In genomic region chr21:44724166-44724565, GRCh38 we compare ENCODE assay signal across 18 cellular contexts. TPM values are rescaled to one million over a fixed set of nuclear protein-coding genes. Genes with fewer than 3 reads are reported as not detected.
DNase-seq lines count a peak whose midpoint lies in the region; ATAC-seq and TF ChIP-seq lines count a peak whose summit lies in the region.
"Had no signal": no experiment of that assay in that cellular context is flagged by ENCODE, and none has a peak within 500 bp of the region (broad histone marks: within the 10 kb centered on the region; RNA-seq: fewer than 3 reads in every experiment).

No MANE protein-coding gene starts in this region.

- H3K4me3 ChIP-seq in trophoblast cell (ENCODE audit: low read depth, low read length) = peak overlapping the region; percentile 47
- H3K4me3 ChIP-seq: GM12878 had no signal

- no peaks in the 10 kb centered on the region for H3K9me3 Mint-ChIP-seq in activated CD4-positive, alpha-beta T cell treated with anti-CD3 and anti-CD28 coated beads, Interleukin-2, amount 10 ng/mL, durations not matched to agents 7 days and 5 days
- H3K9me3 Mint-ChIP-seq in CD4-positive, alpha-beta T cell = no peaks in the 10 kb centered on the region
- H3K9me3 Mint-ChIP-seq in endothelial cell (ENCODE audit: unreplicated experiment) = no peaks in the 10 kb centered on the region

- no peaks in the 10 kb centered on the region for H3K79me2 ChIP-seq in trophoblast cell (ENCODE audit: control insufficient read depth, insufficient read depth, low read length, poor library complexity)

- H3K18ac ChIP-seq in trophoblast cell (ENCODE audit: low read length) = no peak overlapping the region

- no peak overlapping the region for H3K14ac ChIP-seq in trophoblast cell (ENCODE audit: low read length)

- no peak for DNase-seq in activated CD4-positive, alpha-beta T cell treated with anti-CD3 and anti-CD28 coated beads, Interleukin-2, amount 10 ng/mL, durations not matched to agents 7 days and 5 days
- no peak for DNase-seq in activated CD4-positive, alpha-beta T cell treated with anti-CD3 and anti-CD28 coated beads, Interleukin-2, amount 50 U/mL, for 4 hours
- DNase-seq in CD4-positive, alpha-beta T cell = no peak
- DNase-seq in endothelial cell (ENCODE audit: low spot score) (no peak), trophoblast cell (no peak), NCI-H1048 (lab: John Stamatoyannopoulos, UW) (no peak), NOMO-1 (lab: John Stamatoyannopoulos, UW; ENCODE audit: unreplicated experiment in 2 of 2) (no peak)
- no peak for DNase-seq in activated CD4-positive, CD25-positive, alpha-beta regulatory T cell (lab: John Stamatoyannopoulos, UW)
- DNase-seq: Calu3; NCI-H226; NCI-H526; NK-92 treated with Interleukin-12 subunit alpha and Interleukin-12 subunit beta, amount 100 ng/mL, for 24 hours had no signal

- no peaks in the 10 kb centered on the region for H3K79me1 ChIP-seq in trophoblast cell (ENCODE audit: low read length)

- CTCF ChIA-PET in activated CD4-positive, alpha-beta T cell treated with anti-CD3 and anti-CD28 coated beads, Interleukin-2, amount 10 ng/mL, durations not matched to agents 7 days and 5 days (lab: Charles Lee) = no interaction called here
- CTCF ChIA-PET in CD4-positive, alpha-beta T cell (lab: Charles Lee) = no interaction called here

- peaks cover 0 to 8% of the 10 kb centered on the region in 2 experiments for H3K4me1 ChIP-seq in trophoblast cell (ENCODE audit: control insufficient read depth in 1 of 2, insufficient read depth in 2 of 2, low read length in 2 of 2)

- H2BK12ac ChIP-seq in trophoblast cell (ENCODE audit: low read length) = no peak overlapping the region

- peaks cover 9% of the 10 kb centered on the region for H3K4me1 Mint-ChIP-seq in activated CD4-positive, alpha-beta T cell treated with anti-CD3 and anti-CD28 coated beads, Interleukin-2, amount 10 ng/mL, durations not matched to agents 7 days and 5 days
- H3K4me1 Mint-ChIP-seq in CD4-positive, alpha-beta T cell (ENCODE audit: low read depth) = peaks cover 10% of the 10 kb centered on the region
- no peaks in the 10 kb centered on the region for H3K4me1 Mint-ChIP-seq in endothelial cell (ENCODE audit: unreplicated experiment)

- no peak overlapping the region for H2BK5ac ChIP-seq in trophoblast cell (ENCODE audit: low read depth, low read length, poor library complexity)

- H3K27me3 ChIP-seq in CD4-positive, alpha-beta T cell (ENCODE audit: control insufficient read depth, insufficient read depth, low read length) = peaks cover 17% of the 10 kb centered on the region
- H3K27me3 ChIP-seq in trophoblast cell (ENCODE audit: insufficient read depth, low read length) = no peaks in the 10 kb centered on the region

- no peak overlapping the region for H3K23ac ChIP-seq in trophoblast cell (ENCODE audit: low read length)

- H3K4ac ChIP-seq in trophoblast cell (ENCODE audit: low read depth, low read length) = no peak overlapping the region

- H3K9me3 ChIP-seq in CD4-positive, alpha-beta T cell (ENCODE audit: control insufficient read depth, low read length) = no peaks in the 10 kb centered on the region
- H3K9me3 ChIP-seq in trophoblast cell (ENCODE audit: insufficient read depth, low read depth, low read length) = peaks cover 4% of the 10 kb centered on the region

- H3K36me3 Mint-ChIP-seq in activated CD4-positive, alpha-beta T cell treated with anti-CD3 and anti-CD28 coated beads, Interleukin-2, amount 10 ng/mL, durations not matched to agents 7 days and 5 days (ENCODE audit: low read depth) = peaks cover 3% of the 10 kb centered on the region
- no peaks in the 10 kb centered on the region for H3K36me3 Mint-ChIP-seq in CD4-positive, alpha-beta T cell (ENCODE audit: low read depth)
- H3K36me3 Mint-ChIP-seq in endothelial cell (ENCODE audit: low read depth, unreplicated experiment) = no peaks in the 10 kb centered on the region
- H3K36me3 Mint-ChIP-seq: IgD-negative memory B cell had no signal

- H3K27ac ChIP-seq in CD4-positive, alpha-beta T cell (ENCODE audit: low read depth, low read length) = no peak overlapping the region
- H3K27ac ChIP-seq in trophoblast cell (ENCODE audit: low read depth, low read length) = no peak overlapping the region
- H3K27ac ChIP-seq: C4-2B had no signal

- peaks cover 36% of the 10 kb centered on the region for H3K27me3 Mint-ChIP-seq in activated CD4-positive, alpha-beta T cell treated with anti-CD3 and anti-CD28 coated beads, Interleukin-2, amount 10 ng/mL, durations not matched to agents 7 days and 5 days
- H3K27me3 Mint-ChIP-seq in CD4-positive, alpha-beta T cell = peaks cover 58% of the 10 kb centered on the region
- H3K27me3 Mint-ChIP-seq in endothelial cell (ENCODE audit: unreplicated experiment) = peaks cover 4% of the 10 kb centered on the region

- H2AFZ ChIP-seq in trophoblast cell (ENCODE audit: insufficient read depth, low read length, poor library complexity) = no peak overlapping the region

- H4K91ac ChIP-seq in trophoblast cell (ENCODE audit: low read depth, low read length) = no peak overlapping the region

- no peak overlapping the region for H2BK120ac ChIP-seq in trophoblast cell (ENCODE audit: insufficient read depth, low read length, poor library complexity)

- no peak for ATAC-seq in CD4-positive, alpha-beta T cell (ENCODE audit: poor library complexity)
- ATAC-seq: GM12878 had no signal

- H3K36me3 ChIP-seq in trophoblast cell (ENCODE audit: control insufficient read depth in 1 of 2, insufficient read depth in 2 of 2, low read length in 2 of 2) = no peaks in the 10 kb centered on the region

- POLR2A ChIA-PET in activated CD4-positive, alpha-beta T cell treated with anti-CD3 and anti-CD28 coated beads, Interleukin-2, amount 10 ng/mL, durations not matched to agents 7 days and 5 days (lab: Charles Lee) = no interaction called here
- POLR2A ChIA-PET in CD4-positive, alpha-beta T cell (lab: Charles Lee) = no interaction called here

- WGBS in trophoblast cell (ENCODE audit: extremely low coverage, insufficient coverage, insufficient read length) = no CpG with 5 or more reads among the region's 7 CpGs

- no peak overlapping the region for H3K4me2 ChIP-seq in trophoblast cell (ENCODE audit: low read length)

- no peak overlapping the region for H3K4me3 Mint-ChIP-seq in activated CD4-positive, alpha-beta T cell treated with anti-CD3 and anti-CD28 coated beads, Interleukin-2, amount 10 ng/mL, durations not matched to agents 7 days and 5 days
- peak overlapping the region; percentile 38 for H3K4me3 Mint-ChIP-seq in CD4-positive, alpha-beta T cell
- H3K4me3 Mint-ChIP-seq in endothelial cell (ENCODE audit: unreplicated experiment) = no peak overlapping the region

- H4K8ac ChIP-seq in trophoblast cell (ENCODE audit: low read depth, low read length) = no peak overlapping the region

- H2AK5ac ChIP-seq in trophoblast cell (ENCODE audit: low read length) = no peak overlapping the region

- intact Hi-C loops in CD4-positive, alpha-beta T cell (cut with DNase I, micrococcal nuclease) = loop anchor here in 1 of 2 experiments (5.0 kb wide), 1 partner anchor 107 kb away; no protein-coding TSS in a partner anchor

- H3K27ac Mint-ChIP-seq in activated CD4-positive, alpha-beta T cell treated with anti-CD3 and anti-CD28 coated beads, Interleukin-2, amount 10 ng/mL, durations not matched to agents 7 days and 5 days = peak overlapping the region; percentile 42
- H3K27ac Mint-ChIP-seq in CD4-positive, alpha-beta T cell = no peak overlapping the region
- peak overlapping the region; percentile 9 for H3K27ac Mint-ChIP-seq in endothelial cell (ENCODE audit: unreplicated experiment)
- H3K27ac Mint-ChIP-seq: IgD-negative memory B cell had no signal

- H4K12ac ChIP-seq in trophoblast cell (ENCODE audit: low read depth, low read length) = no peak overlapping the region

- TF ChIP-seq CTCF in CD4-positive, alpha-beta T cell (IDR thresholded peaks at IDR 0.05) = no peak
- no peak for TF ChIP-seq CTCF in endothelial cell (IDR thresholded peaks at IDR 0.05; ENCODE audit: unreplicated experiment)

- H3K9ac ChIP-seq in trophoblast cell (ENCODE audit: low read length) = no peak overlapping the region

RNA-seq across cellular contexts. Expression of gene TSPEAR, which starts 12.8 kb away (rescaled TPM):
- total RNA-seq in activated CD4-positive, alpha-beta T cell treated with anti-CD3 and anti-CD28 coated beads, Interleukin-2, amount 10 ng/mL, durations not matched to agents 7 days and 5 days = not detected
- not detected for total RNA-seq in CD4-positive, alpha-beta T cell
- not detected for total RNA-seq in endothelial cell (ENCODE audit: unreplicated experiment)
- polyA plus RNA-seq in trophoblast cell (2013) = not detected in 2 replicates
- total RNA-seq: A172, Calu3, G401, GM12878, HT1080 had no signal
- polyA plus RNA-seq: GM12878, IgD-negative memory B cell had no signal

RNA-seq across cellular contexts. Expression of gene KRTAP10-12, which starts 27.2 kb away (rescaled TPM):
- total RNA-seq in activated CD4-positive, alpha-beta T cell treated with anti-CD3 and anti-CD28 coated beads, Interleukin-2, amount 10 ng/mL, durations not matched to agents 7 days and 5 days = not detected
- not detected for total RNA-seq in CD4-positive, alpha-beta T cell
- total RNA-seq in endothelial cell (ENCODE audit: unreplicated experiment) = not detected
- not detected in 2 replicates for polyA plus RNA-seq in trophoblast cell (2013)
- total RNA-seq: A172, Calu3, G401, GM12878, HT1080 had no signal
- polyA plus RNA-seq: GM12878, IgD-negative memory B cell had no signal

RNA-seq across cellular contexts. Expression of gene KRTAP12-1, which starts 42.2 kb away (rescaled TPM):
- total RNA-seq in activated CD4-positive, alpha-beta T cell treated with anti-CD3 and anti-CD28 coated beads, Interleukin-2, amount 10 ng/mL, durations not matched to agents 7 days and 5 days = not detected
- total RNA-seq in CD4-positive, alpha-beta T cell = not detected
- total RNA-seq in endothelial cell (ENCODE audit: unreplicated experiment) = not detected
- not detected in 2 replicates for polyA plus RNA-seq in trophoblast cell (2013)
- total RNA-seq: A172, Calu3, G401, GM12878, HT1080 had no signal
- polyA plus RNA-seq: GM12878, IgD-negative memory B cell had no signal

RNA-seq across cellular contexts. Expression of gene KRTAP12-2, which starts 57.4 kb away (rescaled TPM):
- total RNA-seq in activated CD4-positive, alpha-beta T cell treated with anti-CD3 and anti-CD28 coated beads, Interleukin-2, amount 10 ng/mL, durations not matched to agents 7 days and 5 days = not detected
- not detected for total RNA-seq in CD4-positive, alpha-beta T cell
- total RNA-seq in endothelial cell (ENCODE audit: unreplicated experiment) = not detected
- polyA plus RNA-seq in trophoblast cell (2013) = not detected in 2 replicates
- total RNA-seq: A172, Calu3, G401, GM12878, HT1080 had no signal
- polyA plus RNA-seq: GM12878, IgD-negative memory B cell had no signal
